In the genomic region with DNA sequence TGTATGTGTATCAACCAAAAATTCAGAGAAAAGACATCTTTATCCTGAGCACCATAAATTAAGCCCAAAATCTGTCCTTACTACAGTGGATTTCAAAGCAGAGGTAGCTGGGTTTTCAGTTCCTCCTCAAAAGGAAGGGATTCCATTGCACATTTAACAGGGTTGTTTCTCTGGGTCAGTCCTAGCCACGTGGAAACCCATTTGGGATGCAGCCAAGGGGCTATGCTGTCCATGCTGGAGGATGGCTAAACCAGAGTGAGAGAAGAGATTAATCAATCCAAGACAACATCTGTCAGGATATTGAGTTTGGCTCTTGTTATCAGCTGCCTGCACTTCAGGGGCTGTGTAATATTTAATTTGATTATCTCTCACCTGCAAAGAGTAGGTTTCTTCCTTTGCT, we compare ENCODE assay signal across 30 cellular contexts.
"Had no signal": no experiment of that assay in that cellular context is flagged by ENCODE, and none has a peak within 500 bp of the region (broad histone marks: within the 10 kb centered on the region; RNA-seq: fewer than 3 reads in every experiment).

No MANE protein-coding gene starts in this region.

- FAIRE-seq: astrocyte, RCC 7860 had no signal

- ATAC-seq: activated CD8-positive, alpha-beta T cell treated with anti-CD3 and anti-CD28 coated beads for 36 hours; activated naive CD4-positive, alpha-beta T cell treated with anti-CD3 and anti-CD28 coated beads, Interleukin-2, amount 50 U/mL, for 72 hours; activated T-cell treated with anti-CD3 and anti-CD28 coated beads, Interleukin-2, amount 50 U/mL, for 72 hours; activated T-helper 17 cell treated with anti-CD3 and anti-CD28 coated beads, Interleukin-2, amount 50 U/mL, for 72 hours; body of pancreas; Right ventricle myocardium inferior had no signal

- DNase-seq: activated CD4-positive, alpha-beta T cell treated with anti-CD3 and anti-CD28 coated beads, Interleukin-2, amount 10 ng/mL, durations not matched to agents 24 days and 14 days; activated CD4-positive, alpha-beta T cell treated with anti-CD3 and anti-CD28 coated beads, Interleukin-2, amount 50 U/mL, for 4 hours; activated CD4-positive, CD25-positive, alpha-beta regulatory T cell; activated CD8-positive, alpha-beta T cell treated with anti-CD3 and anti-CD28 coated beads for 36 hours; activated effector memory CD4-positive, alpha-beta T cell treated with anti-CD3 and anti-CD28 coated beads, Interleukin-2, amount 50 U/mL, for 16 hours; activated naive CD4-positive, alpha-beta T cell; activated T-cell treated with anti-CD3 and anti-CD28 coated beads, Interleukin-2, amount 50 U/mL, for 1 hour; activated T-cell treated with anti-CD3 and anti-CD28 coated beads, Interleukin-2, amount 50 U/mL, for 72 hours; adrenal gland; body of pancreas; Kasumi-1; KG1; MM.1S; MV-4-11; NCI-H1092; NCI-H1436 treated with DMSO at 0.1 percent for 48 hours; NCI-H187 treated with DMSO at 0.1 percent for 48 hours; NCI-H345; NCI-H510A treated with DMSO at 0.1 percent for 48 hours; NCI-H748 treated with DMSO at 0.1 percent for 48 hours; NK-92 treated with Interleukin-12 subunit alpha and Interleukin-12 subunit beta, amount 100 ng/mL, for 24 hours; PC-9; SIG-M5; T1000; WERI-Rb-1 had no signal
